23 cellular contexts compared by ENCODE assay signal in the genomic region with DNA sequence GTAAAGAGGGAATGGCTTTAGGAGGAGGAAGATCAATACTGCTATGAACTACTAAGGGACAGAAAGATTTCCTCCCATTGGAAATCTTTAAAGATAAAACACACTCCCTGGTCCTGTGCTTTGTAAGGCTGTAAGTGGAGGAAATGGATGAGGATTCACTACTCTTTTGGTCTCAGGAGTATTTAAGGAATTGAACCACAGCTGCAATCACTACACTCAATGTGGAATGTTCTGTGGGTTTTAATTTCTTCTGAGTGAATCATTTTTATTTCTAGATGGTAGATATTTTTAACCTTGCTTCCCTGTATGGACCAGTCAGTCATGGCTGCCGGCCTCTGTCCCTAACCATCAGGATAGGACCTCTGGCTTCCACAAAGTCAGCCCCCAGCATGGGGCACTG.
DNase-seq lines count a peak whose midpoint lies in the region; ATAC-seq and TF ChIP-seq lines count a peak whose summit lies in the region.
"Had no signal": no experiment of that assay in that cellular context is flagged by ENCODE, and none has a peak within 500 bp of the region (broad histone marks: within the 10 kb centered on the region; RNA-seq: fewer than 3 reads in every experiment).

No MANE protein-coding gene starts in this region.

- WGBS in mesodermal cell (ENCODE audit: insufficient coverage in 2 of 2), 2 experiments: 100% methylated on average over 1 of the region's 1 CpG

- no peaks in the 10 kb centered on the region for H3K9me3 ChIP-seq in mesodermal cell (ENCODE audit: control insufficient read depth, low read length)
- no peaks in the 10 kb centered on the region for H3K9me3 ChIP-seq in BE2C
- no peaks in the 10 kb centered on the region for H3K9me3 ChIP-seq in CD8-positive, alpha-beta memory T cell (ENCODE audit: low read length)
- H3K9me3 ChIP-seq: A549, stomach, upper lobe of right lung had no signal

- H3K4me1 ChIP-seq in ACC112 (ENCODE audit: control insufficient read depth, insufficient read depth, low read length, unreplicated experiment): peaks cover 24% of the 10 kb centered on the region
- peaks cover 8% of the 10 kb centered on the region for H3K4me1 ChIP-seq in mesodermal cell (ENCODE audit: control insufficient read depth, insufficient read depth, low read length, poor library complexity, severe bottlenecking)
- H3K4me1 ChIP-seq in BE2C: no peaks in the 10 kb centered on the region
- no peaks in the 10 kb centered on the region for H3K4me1 ChIP-seq in CD8-positive, alpha-beta memory T cell (ENCODE audit: insufficient read depth, low read length)
- H3K4me1 ChIP-seq: parathyroid adenoma, upper lobe of right lung had no signal

- H3K79me2 ChIP-seq in ACC112 (ENCODE audit: control insufficient read depth, insufficient read depth, low read length, unreplicated experiment): no peaks in the 10 kb centered on the region
- H3K79me2 ChIP-seq: parathyroid adenoma had no signal

- no peak for TF ChIP-seq CTCF in BE2C (IDR thresholded peaks at IDR 0.05; ENCODE audit: low read depth, low read length)

- POLR2A ChIA-PET in CD8-positive, alpha-beta memory T cell (lab: Charles Lee): no interaction called here

- CTCF ChIA-PET in CD8-positive, alpha-beta memory T cell (lab: Charles Lee): no interaction called here

- no peak overlapping the region for H2AFZ ChIP-seq in ACC112 (ENCODE audit: low read length, unreplicated experiment)
- H2AFZ ChIP-seq: parathyroid adenoma had no signal

- H3K36me3 Mint-ChIP-seq in CD8-positive, alpha-beta memory T cell: peaks cover 8 to 76% (median 14%) of the 10 kb centered on the region in 3 donors
- no peaks in the 10 kb centered on the region for H3K36me3 Mint-ChIP-seq in activated T-cell treated with anti-CD3 and anti-CD28 coated beads, Interleukin-2, amount 50 U/mL, for 24 hours (ENCODE audit: low read depth)

- H3K4me3 ChIP-seq in ACC112 (ENCODE audit: low read depth, low read length): peak overlapping the region; percentile 35; the same call in 1 of the 2 replicates
- H3K4me3 ChIP-seq in mesodermal cell (ENCODE audit: extremely low read depth, insufficient read depth, low read length, poor library complexity, severe bottlenecking): no peak overlapping the region
- no peak overlapping the region for H3K4me3 ChIP-seq in BE2C (ENCODE audit: low read depth, low read length)
- no peak overlapping the region for H3K4me3 ChIP-seq in CD8-positive, alpha-beta memory T cell (ENCODE audit: low read length)
- H3K4me3 ChIP-seq: A549, lower lobe of right lung, sigmoid colon, stomach, upper lobe of right lung had no signal

- H3K9me3 Mint-ChIP-seq in CD8-positive, alpha-beta memory T cell: peaks cover 3 to 15% (median 8%) of the 10 kb centered on the region in 5 donors
- no peaks in the 10 kb centered on the region for H3K9me3 Mint-ChIP-seq in activated T-cell treated with anti-CD3 and anti-CD28 coated beads, Interleukin-2, amount 50 U/mL, for 24 hours
- H3K9me3 Mint-ChIP-seq: activated CD4-positive, alpha-beta T cell treated with anti-CD3 and anti-CD28 coated beads, Interleukin-2, amount 10 ng/mL, durations not matched to agents 7 days and 5 days had no signal

- H3K27ac Mint-ChIP-seq in CD8-positive, alpha-beta memory T cell: no peak overlapping the region
- no peak overlapping the region for H3K27ac Mint-ChIP-seq in activated T-cell treated with anti-CD3 and anti-CD28 coated beads, Interleukin-2, amount 50 U/mL, for 24 hours
- H3K27ac Mint-ChIP-seq: activated CD4-positive, alpha-beta T cell treated with anti-CD3 and anti-CD28 coated beads, Interleukin-2, amount 10 ng/mL, durations not matched to agents 7 days and 5 days; effector memory CD8-positive, alpha-beta T cell had no signal

- no peak overlapping the region for H3K4me3 Mint-ChIP-seq in CD8-positive, alpha-beta memory T cell
- H3K4me3 Mint-ChIP-seq in activated T-cell treated with anti-CD3 and anti-CD28 coated beads, Interleukin-2, amount 50 U/mL, for 24 hours: no peak overlapping the region
- H3K4me3 Mint-ChIP-seq: activated CD4-positive, alpha-beta T cell treated with anti-CD3 and anti-CD28 coated beads, Interleukin-2, amount 10 ng/mL, durations not matched to agents 7 days and 5 days; effector memory CD8-positive, alpha-beta T cell had no signal

- H3K36me3 ChIP-seq in ACC112 (ENCODE audit: insufficient read depth, low read length): no peaks in the 10 kb centered on the region
- H3K36me3 ChIP-seq in mesodermal cell (ENCODE audit: control insufficient read depth, insufficient read depth, low read length): no peaks in the 10 kb centered on the region
- H3K36me3 ChIP-seq in BE2C: no peaks in the 10 kb centered on the region
- H3K36me3 ChIP-seq in CD8-positive, alpha-beta memory T cell (ENCODE audit: insufficient read depth, low read length): no peaks in the 10 kb centered on the region
- H3K36me3 ChIP-seq: sigmoid colon had no signal

- H3K27ac ChIP-seq in ACC112 (ENCODE audit: low read depth, low read length) (peak overlapping the region; percentile 33), mesodermal cell (ENCODE audit: low read depth, low read length, severe bottlenecking) (peak overlapping the region; percentile 13)
- no peak overlapping the region for H3K27ac ChIP-seq in CD8-positive, alpha-beta memory T cell (ENCODE audit: low read depth, low read length)
- H3K27ac ChIP-seq: A549, lower lobe of right lung, parathyroid adenoma, sigmoid colon, stomach, upper lobe of right lung had no signal

- H3K4me1 Mint-ChIP-seq in CD8-positive, alpha-beta memory T cell: no peaks in the 10 kb centered on the region
- no peaks in the 10 kb centered on the region for H3K4me1 Mint-ChIP-seq in activated T-cell treated with anti-CD3 and anti-CD28 coated beads, Interleukin-2, amount 50 U/mL, for 24 hours (ENCODE audit: low read depth)
- H3K4me1 Mint-ChIP-seq: activated CD4-positive, alpha-beta T cell treated with anti-CD3 and anti-CD28 coated beads, Interleukin-2, amount 10 ng/mL, durations not matched to agents 7 days and 5 days had no signal

- DNase-seq in GM04504 (ENCODE audit: low read depth) (peak; percentile 12), astrocyte of the hippocampus (ENCODE audit: low read depth, low spot score) (peak; percentile 35), BE2C (no peak)
- DNase-seq in CD8-positive, alpha-beta memory T cell: no peak
- DNase-seq in activated T-cell treated with anti-CD3 and anti-CD28 coated beads, Interleukin-2, amount 50 U/mL, for 24 hours: no peak
- DNase-seq: activated CD4-positive, alpha-beta T cell treated with anti-CD3 and anti-CD28 coated beads, Interleukin-2, amount 10 ng/mL, durations not matched to agents 7 days and 5 days; activated CD8-positive, alpha-beta memory T cell treated with anti-CD3 and anti-CD28 coated beads, Interleukin-2, amount 50 U/mL, for 48 hours; activated gamma-delta T cell; amniotic stem cell; DND-41; effector memory CD8-positive, alpha-beta T cell; lower lobe of right lung; naive B cell; NCI-H1092 treated with DMSO at 0.1 percent for 48 hours; NCI-H524; sigmoid colon; stomach; upper lobe of right lung had no signal

- 0 out of 2 replicates have a peak, but pooled peaks cover 3% of the 10 kb centered on the region for H3K27me3 ChIP-seq in ACC112 (ENCODE audit: insufficient read depth, low read length)
- no peaks in the 10 kb centered on the region for H3K27me3 ChIP-seq in BE2C
- H3K27me3 ChIP-seq in CD8-positive, alpha-beta memory T cell (ENCODE audit: insufficient read depth, low read length, poor library complexity, severe bottlenecking): no peaks in the 10 kb centered on the region
- H3K27me3 ChIP-seq: sigmoid colon, stomach, upper lobe of right lung had no signal

- H3K27me3 Mint-ChIP-seq in CD8-positive, alpha-beta memory T cell: no peaks in the 10 kb centered on the region
- H3K27me3 Mint-ChIP-seq in activated T-cell treated with anti-CD3 and anti-CD28 coated beads, Interleukin-2, amount 50 U/mL, for 24 hours: no peaks in the 10 kb centered on the region
- H3K27me3 Mint-ChIP-seq: effector memory CD8-positive, alpha-beta T cell; naive B cell had no signal

- ATAC-seq in HG02938 (IDR thresholded peaks at IDR 0.05; ENCODE audit: unreplicated experiment): no peak
- ATAC-seq: A549; effector memory CD8-positive, alpha-beta T cell; lower lobe of right lung; upper lobe of right lung had no signal

Comparison
In these comparisons a context has a peak if more than half of its experiments do, and no peak if none do; other contexts are left out.
1. DNase-seq: peak in GM04504 (single experiment) and astrocyte of the hippocampus (single experiment); none in BE2C (single experiment), CD8-positive, alpha-beta memory T cell (0 of 5) and activated T-cell treated with anti-CD3 and anti-CD28 coated beads, Interleukin-2, amount 50 U/mL, for 24 hours (single experiment).